In the genomic region with DNA sequence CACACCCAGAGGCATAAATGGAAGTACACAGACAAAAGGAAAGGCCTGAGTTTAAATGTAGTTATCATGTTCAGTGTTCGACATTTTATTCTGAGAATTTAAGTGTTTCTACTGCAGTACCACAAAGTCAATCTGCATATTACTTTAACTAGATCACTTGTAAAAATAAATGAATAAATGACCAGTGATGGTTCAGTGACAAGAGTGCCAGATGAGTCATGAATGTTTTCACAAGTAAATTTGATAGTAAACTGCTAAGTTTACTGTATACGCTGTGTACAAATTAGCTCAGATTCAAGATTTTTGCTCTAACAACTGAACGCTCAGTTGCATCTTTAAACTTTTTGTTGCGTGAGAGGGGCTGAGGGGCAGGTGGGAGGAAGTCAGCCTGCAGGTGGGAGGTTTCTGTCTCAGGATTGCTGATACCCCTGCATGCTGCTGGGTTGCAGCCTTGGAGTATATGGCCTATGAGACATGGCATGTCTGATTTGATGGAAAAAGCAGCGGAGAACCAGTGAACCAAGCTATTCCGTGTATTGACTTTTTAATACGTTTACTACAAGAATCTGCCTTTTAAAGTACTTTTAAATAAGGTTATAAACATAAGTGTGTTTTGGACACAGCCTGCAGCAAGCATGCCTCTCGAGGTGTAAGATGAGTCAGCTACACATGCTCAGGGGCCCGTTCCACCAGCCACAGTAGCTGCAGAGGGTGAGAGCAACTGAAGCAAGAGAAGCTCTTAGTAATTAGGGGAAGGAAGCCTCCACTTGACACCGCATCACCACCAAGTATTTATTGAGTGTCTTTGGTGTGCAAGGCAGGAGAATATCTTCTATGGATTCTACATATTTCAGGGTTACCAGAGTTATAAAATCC, we compare ENCODE assay signal across 1 cellular context.
TF ChIP-seq lines count a peak whose summit lies in the region.

No MANE protein-coding gene starts in this region.

TF ChIP-seq in HCT116, 20 proteins besides CTCF, POLR2A, EP300 and RAD21 (continued from another document):
- TF ChIP-seq EGR1 (IDR thresholded peaks at IDR 0.05; ENCODE audit: low read depth): no peak
- no peak for TF ChIP-seq CEBPB (IDR thresholded peaks at IDR 0.05; ENCODE audit: low read depth)
- no peak for TF ChIP-seq ZNF274 (IDR thresholded peaks at IDR 0.05; ENCODE audit: low read depth, low read length)
- TF ChIP-seq CBX3 (IDR thresholded peaks at IDR 0.05; ENCODE audit: low read depth): peak; percentile 70; the same call in 1 of the 2 replicates
